29 cellular contexts compared by ENCODE assay signal in the genomic region with DNA sequence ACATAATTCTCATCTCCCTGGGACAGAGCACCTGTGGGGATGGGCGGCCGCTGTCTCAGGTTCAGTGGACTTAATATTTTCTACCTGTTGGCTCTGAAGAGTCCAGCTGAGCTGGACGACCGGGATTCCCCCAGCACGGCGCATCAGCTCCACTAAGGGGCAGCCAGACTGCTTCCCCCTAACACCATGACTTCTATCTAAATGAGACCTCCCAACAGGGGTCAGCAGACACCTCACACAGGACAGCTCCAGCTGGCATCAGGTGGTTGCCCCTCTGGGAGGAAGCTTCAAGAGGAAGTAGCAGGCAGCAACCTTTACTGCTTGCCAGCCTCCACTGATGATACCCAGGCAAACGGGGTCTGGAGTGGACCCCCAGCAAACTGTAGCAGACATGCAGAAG.
DNase-seq lines count a peak whose midpoint lies in the region; ATAC-seq, FAIRE-seq and TF ChIP-seq lines count a peak whose summit lies in the region.
"Had no signal": no experiment of that assay in that cellular context is flagged by ENCODE, and none has a peak within 500 bp of the region (broad histone marks: within the 10 kb centered on the region; RNA-seq: fewer than 3 reads in every experiment).

No MANE protein-coding gene starts in this region.

- H3K18ac ChIP-seq in mesenchymal stem cell (ENCODE audit: low read depth in 1 of 2, low read length in 2 of 2) = no peak overlapping the region

- H3K4me2 ChIP-seq in HepG2 (ENCODE audit: low read depth, low read length) = no peak overlapping the region
- H3K4me2 ChIP-seq in Loucy (ENCODE audit: low read depth, low read length, poor library complexity, severe bottlenecking) = no peak overlapping the region
- no peak overlapping the region for H3K4me2 ChIP-seq in mesenchymal stem cell (ENCODE audit: low read length, poor library complexity, severe bottlenecking)
- H3K4me2 ChIP-seq in hepatocyte = no peak overlapping the region
- H3K4me2 ChIP-seq: BLaER1 had no signal

- H3K9me2 ChIP-seq in Loucy (replicated peaks; ENCODE audit: low read depth, low read length) (no peaks in the 10 kb centered on the region), hepatocyte (replicated peaks; ENCODE audit: insufficient read depth) (no peaks in the 10 kb centered on the region)

- no peak overlapping the region for H2BK120ac ChIP-seq in mesenchymal stem cell (ENCODE audit: low read depth, low read length)

- no peak overlapping the region for H3K9ac ChIP-seq in HepG2 (ENCODE audit: insufficient read depth, low read depth, low read length)
- no peak overlapping the region for H3K9ac ChIP-seq in Loucy (ENCODE audit: low read depth, low read length, poor library complexity, severe bottlenecking)
- H3K9ac ChIP-seq in endodermal cell (ENCODE audit: extremely low read depth, low read length, poor library complexity, severe bottlenecking) = no peak overlapping the region
- H3K9ac ChIP-seq in mesenchymal stem cell (ENCODE audit: low read length) = no peak overlapping the region
- H3K9ac ChIP-seq: BLaER1 had no signal

- peaks cover 11% of the 10 kb centered on the region; the same call in 1 of the 2 replicates for H3K9me3 ChIP-seq in HepG2 (ENCODE audit: low read length)
- no peaks in the 10 kb centered on the region for H3K9me3 ChIP-seq in right lobe of liver
- H3K9me3 ChIP-seq in Loucy (ENCODE audit: insufficient read depth, low read depth, low read length) = no peaks in the 10 kb centered on the region
- no peaks in the 10 kb centered on the region for H3K9me3 ChIP-seq in endodermal cell (ENCODE audit: control insufficient read depth, low read length)
- peaks cover 28% of the 10 kb centered on the region for H3K9me3 ChIP-seq in mesenchymal stem cell (ENCODE audit: control insufficient read depth, low read length)
- H3K9me3 ChIP-seq in hepatocyte (ENCODE audit: low read depth) = no peaks in the 10 kb centered on the region
- H3K9me3 ChIP-seq: BE2C had no signal

- H4K20me1 ChIP-seq in HepG2 (ENCODE audit: insufficient read depth, low read length) (no peaks in the 10 kb centered on the region), Loucy (ENCODE audit: insufficient read depth, low read length, poor library complexity, severe bottlenecking) (no peaks in the 10 kb centered on the region), hepatocyte (ENCODE audit: insufficient read depth, poor library complexity, severe bottlenecking) (no peaks in the 10 kb centered on the region)
- H4K20me1 ChIP-seq: BLaER1 had no signal

- H3K4me3 ChIP-seq in HepG2 (replicated peaks in 1 of 3; ENCODE audit: insufficient read depth in 1 of 3, low read depth in 2 of 3, low read length in 3 of 3) = no peak overlapping the region
- H3K4me3 ChIP-seq in right lobe of liver = no peak overlapping the region
- no peak overlapping the region for H3K4me3 ChIP-seq in Loucy (ENCODE audit: low read length, poor library complexity, severe bottlenecking)
- H3K4me3 ChIP-seq in endodermal cell (ENCODE audit: low read length) = no peak overlapping the region
- no peak overlapping the region for H3K4me3 ChIP-seq in mesenchymal stem cell (ENCODE audit: insufficient read depth in 1 of 2, low read depth in 1 of 2, low read length in 2 of 2)
- no peak overlapping the region for H3K4me3 ChIP-seq in hepatocyte
- H3K4me3 ChIP-seq in lower leg skin (ENCODE audit: low read depth, poor library complexity, severe bottlenecking) = no peak overlapping the region
- H3K4me3 ChIP-seq: BLaER1, GM12878 had no signal

- CTCF ChIA-PET in HepG2 (lab: Yijun Ruan, JAX; ENCODE audit: low intra/inter-chr PET ratio, low total read pairs) = no interaction called here

- no peak for TF ChIP-seq EP300 in HepG2 (IDR thresholded peaks at IDR 0.05; ENCODE audit: low read depth in 2 of 2, low read length in 2 of 2)
- no peak for TF ChIP-seq EP300 in HepG2 (CRISPR knock-in tag; IDR thresholded peaks at IDR 0.05; ENCODE audit: borderline replicate concordance)

- 0% methylated on average over 1 of the region's 7 CpGs for WGBS in HepG2 (ENCODE audit: low lambda C conversion rate)
- 83% methylated on average over 1 of the region's 7 CpGs for WGBS in right lobe of liver (ENCODE audit: insufficient coverage, low coverage, low lambda C conversion rate, missing lambda C conversion rate)
- WGBS in endodermal cell (ENCODE audit: insufficient coverage in 1 of 2, insufficient read length in 1 of 2), 2 experiments = 93 to 100% methylated on average over 2 to 7 of the region's 7 CpGs
- WGBS in mesenchymal stem cell = 94% methylated on average over 7 of the region's 7 CpGs
- 88% methylated on average over 7 of the region's 7 CpGs for WGBS in hepatocyte (ENCODE audit: low lambda C conversion rate, missing lambda C conversion rate)
- 57 to 88% methylated on average over 1 to 5 of the region's 7 CpGs for WGBS in lower leg skin, 2 donors

- H3K27ac Mint-ChIP-seq in endodermal cell = no peak overlapping the region
- H3K27ac Mint-ChIP-seq: CD14-positive monocyte; CD4-positive, alpha-beta memory T cell; CD4-positive, CD25-positive, alpha-beta regulatory T cell; CD8-positive, alpha-beta memory T cell had no signal

- H3K27me3 Mint-ChIP-seq in endodermal cell (ENCODE audit: insufficient read depth) = no peaks in the 10 kb centered on the region
- H3K27me3 Mint-ChIP-seq: CD4-positive, CD25-positive, alpha-beta regulatory T cell had no signal

- no peak overlapping the region for H4K8ac ChIP-seq in mesenchymal stem cell (ENCODE audit: low read length)

- H2BK5ac ChIP-seq in mesenchymal stem cell (ENCODE audit: low read depth, low read length, poor library complexity, severe bottlenecking) = no peak overlapping the region

- ATAC-seq in HepG2 (peak; percentile 56), right lobe of liver (no peak)
- ATAC-seq: GM12878 had no signal

- no peak overlapping the region for H2BK15ac ChIP-seq in mesenchymal stem cell (ENCODE audit: low read depth, poor library complexity, severe bottlenecking)

- peaks cover 23% of the 10 kb centered on the region for H3K9me3 Mint-ChIP-seq in endodermal cell

- no peak overlapping the region for H3K14ac ChIP-seq in mesenchymal stem cell (ENCODE audit: low read length in 2 of 2)

- no peaks in the 10 kb centered on the region for H3K36me3 ChIP-seq in HepG2 (replicated peaks in 1 of 2; ENCODE audit: control insufficient read depth in 1 of 2, insufficient read depth in 2 of 2, low read length in 2 of 2)
- no peaks in the 10 kb centered on the region for H3K36me3 ChIP-seq in right lobe of liver
- H3K36me3 ChIP-seq in Loucy (ENCODE audit: insufficient read depth, low read length) = no peaks in the 10 kb centered on the region
- no peaks in the 10 kb centered on the region for H3K36me3 ChIP-seq in endodermal cell (ENCODE audit: control insufficient read depth, insufficient read depth, low read length)
- H3K36me3 ChIP-seq in mesenchymal stem cell (ENCODE audit: control insufficient read depth in 1 of 2, insufficient read depth in 2 of 2, low read depth in 1 of 2, low read length in 2 of 2) = no peaks in the 10 kb centered on the region
- H3K36me3 ChIP-seq in hepatocyte (replicated peaks; ENCODE audit: insufficient read depth, low read depth) = no peaks in the 10 kb centered on the region
- H3K36me3 ChIP-seq: BE2C, BLaER1 had no signal

- no peaks in the 10 kb centered on the region for H3F3A ChIP-seq in Loucy (ENCODE audit: low read depth)

- H3K27ac ChIP-seq in HepG2 (ENCODE audit: extremely low read length, insufficient read depth, low read length) (no peak overlapping the region), right lobe of liver (no peak overlapping the region), endodermal cell (ENCODE audit: low read depth, low read length) (no peak overlapping the region), mesenchymal stem cell (ENCODE audit: low read length, poor library complexity, severe bottlenecking) (no peak overlapping the region), hepatocyte (no peak overlapping the region)
- H3K27ac ChIP-seq: BLaER1 had no signal

- H3K36me3 Mint-ChIP-seq in endodermal cell (ENCODE audit: low read depth) = no peaks in the 10 kb centered on the region
- H3K36me3 Mint-ChIP-seq: CD14-positive monocyte; CD4-positive, alpha-beta memory T cell; CD4-positive, CD25-positive, alpha-beta regulatory T cell had no signal

- no peaks in the 10 kb centered on the region for H3K79me1 ChIP-seq in mesenchymal stem cell (replicated peaks; ENCODE audit: low read length, poor library complexity, severe bottlenecking)

- TF ChIP-seq CTCF in HepG2 (CRISPR knock-in tag; IDR thresholded peaks at IDR 0.05) (no peak), right lobe of liver (IDR thresholded peaks at IDR 0.05) (no peak), Loucy (conservative IDR thresholded peaks at IDR 0.05; ENCODE audit: low read length) (peak; percentile 19; the same call in 1 of the 2 replicates), endodermal cell (conservative IDR thresholded peaks at IDR 0.05) (no peak), hepatocyte (IDR thresholded peaks at IDR 0.05; ENCODE audit: poor library complexity) (no peak), lower leg skin (IDR thresholded peaks at IDR 0.05) (no peak)

- DNase-seq in HepG2 (ENCODE audit: low spot score) (no peak), right lobe of liver (no peak), endodermal cell (peak; percentile 44), mesenchymal stem cell (no peak), hepatocyte (ENCODE audit: low spot score) (no peak), lower leg skin (ENCODE audit: low spot score in 2 of 2) (no peak), pons (ENCODE audit: low spot score) (no peak)
- DNase-seq: 8988T; ACHN; BE2C; C1 segment of cervical spinal cord; CD4-positive, alpha-beta memory T cell; CD4-positive, CD25-positive, alpha-beta regulatory T cell; CD8-positive, alpha-beta memory T cell; COR-L47; DMS 273 treated with DMSO at 0.1 percent for 48 hours; DMS153; DMS53; DMS79; DND-41; EL; GDM1 had no signal

- no peak overlapping the region for H2AK5ac ChIP-seq in mesenchymal stem cell (ENCODE audit: low read length, severe bottlenecking)

- no peak overlapping the region for H3K4me3 Mint-ChIP-seq in endodermal cell
- H3K4me3 Mint-ChIP-seq: CD14-positive monocyte; CD4-positive, alpha-beta memory T cell; CD4-positive, CD25-positive, alpha-beta regulatory T cell had no signal

- H3K4me1 Mint-ChIP-seq in endodermal cell = no peaks in the 10 kb centered on the region
- H3K4me1 Mint-ChIP-seq: CD14-positive monocyte; CD4-positive, alpha-beta memory T cell; CD4-positive, CD25-positive, alpha-beta regulatory T cell; CD8-positive, alpha-beta memory T cell had no signal

- no peak for TF ChIP-seq RAD21 in HepG2 (CRISPR knock-in tag; IDR thresholded peaks at IDR 0.05)

- H3K27me3 ChIP-seq in HepG2 (ENCODE audit: control insufficient read depth in 1 of 2, insufficient read depth in 2 of 2, low read length in 2 of 2) (no peaks in the 10 kb centered on the region), right lobe of liver (no peaks in the 10 kb centered on the region), Loucy (ENCODE audit: insufficient read depth, low read length, poor library complexity, severe bottlenecking) (no peaks in the 10 kb centered on the region), endodermal cell (ENCODE audit: control insufficient read depth, insufficient read depth, low read length, poor library complexity, severe bottlenecking) (no peaks in the 10 kb centered on the region), mesenchymal stem cell (ENCODE audit: control insufficient read depth in 1 of 2, insufficient read depth in 1 of 2, low read length in 2 of 2) (no peaks in the 10 kb centered on the region), hepatocyte (no peaks in the 10 kb centered on the region)
- H3K27me3 ChIP-seq: BE2C, BLaER1 had no signal

- POLR2A ChIA-PET in HepG2 (lab: Yijun Ruan, JAX) = no interaction called here

- H4K91ac ChIP-seq in mesenchymal stem cell (ENCODE audit: low read length) = no peak overlapping the region

- H2AFZ ChIP-seq in HepG2 (ENCODE audit: low read length) (no peak overlapping the region), Loucy (ENCODE audit: low read length) (no peak overlapping the region), mesenchymal stem cell (ENCODE audit: low read depth, low read length) (peak overlapping the region; percentile 14), hepatocyte (no peak overlapping the region)

- H3K4me1 ChIP-seq in HepG2 (ENCODE audit: insufficient read depth, low read length) (0 out of 2 replicates have a peak, but pooled peaks cover 8% of the 10 kb centered on the region), right lobe of liver (no peaks in the 10 kb centered on the region), Loucy (ENCODE audit: insufficient read depth, low read length, poor library complexity, severe bottlenecking) (no peaks in the 10 kb centered on the region), endodermal cell (ENCODE audit: control insufficient read depth, insufficient read depth, low read length) (no peaks in the 10 kb centered on the region), mesenchymal stem cell (ENCODE audit: control insufficient read depth, insufficient read depth, low read depth, low read length) (no peaks in the 10 kb centered on the region), hepatocyte (ENCODE audit: insufficient read depth) (no peaks in the 10 kb centered on the region)
- H3K4me1 ChIP-seq: BE2C, BLaER1 had no signal

- no peak for FAIRE-seq in HepG2 (lab: Jason Lieb, UNC)
- FAIRE-seq: A204.1, GM12878, GM12892, GM18507 had no signal

- intact Hi-C loops in HepG2 (cut with micrococcal nuclease; ENCODE audit: unreplicated experiment) = no loop called here
- intact Hi-C loops in right lobe of liver (cut with DNase I) = no loop called here
- intact Hi-C loops in lower leg skin (cut with DNase I; ENCODE audit: low total_unique reads) = no loop called here

- in situ Hi-C loops in HepG2 (cut with HindIII; ENCODE audit: extremely low pct_ligation_motif_present, low pct_unique_long_range_greater_than_20kb) = no loop called here

- no peak overlapping the region for H3K23ac ChIP-seq in mesenchymal stem cell (ENCODE audit: low read length in 2 of 2)

- H3K79me2 ChIP-seq in HepG2 (ENCODE audit: insufficient read depth, low read length) (no peaks in the 10 kb centered on the region), Loucy (ENCODE audit: insufficient read depth, low read length) (no peaks in the 10 kb centered on the region), hepatocyte (no peaks in the 10 kb centered on the region)

- no peak overlapping the region for H3K4ac ChIP-seq in mesenchymal stem cell (ENCODE audit: low read depth in 1 of 2, low read length in 2 of 2)

- no peak for TF ChIP-seq POLR2A in HepG2 (IDR thresholded peaks at IDR 0.05; ENCODE audit: insufficient read depth in 1 of 2, low read depth in 2 of 2, low read length in 2 of 2)
- no peak for TF ChIP-seq POLR2A in right lobe of liver (IDR thresholded peaks at IDR 0.05)
- no peak for TF ChIP-seq POLR2A in lower leg skin (IDR thresholded peaks at IDR 0.05)

- BruUV-seq in HepG2 (replicated peaks; lab: Mats Ljungman, UMichigan) = no TSS peak

- peak overlapping the region in 1 of 2 experiments; percentile 63 for H2BK12ac ChIP-seq in mesenchymal stem cell (ENCODE audit: low read length in 2 of 2)
